In the genomic region with DNA sequence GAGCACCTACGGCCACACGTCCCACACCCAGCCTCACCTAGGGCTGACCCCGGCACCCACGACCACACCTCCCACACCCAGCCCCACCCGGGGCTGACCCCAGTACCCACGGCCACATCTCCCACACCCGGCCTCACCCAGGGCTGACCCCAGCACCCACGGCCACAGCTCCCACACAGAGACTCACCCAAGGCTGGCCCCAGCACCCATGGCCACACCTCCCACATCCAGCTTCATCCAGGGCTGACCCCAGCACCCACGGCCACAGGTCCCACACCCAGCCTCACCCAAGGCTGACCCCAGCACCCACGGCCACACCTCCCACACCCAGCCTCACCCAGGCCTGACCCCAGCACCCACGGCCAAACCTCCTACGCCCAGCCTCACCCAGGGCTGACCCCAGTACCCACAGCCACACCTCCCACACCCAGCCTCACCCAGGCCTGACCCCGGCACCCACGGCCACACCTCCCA, we compare ENCODE assay signal across 16 cellular contexts.
"Had no signal": no experiment of that assay in that cellular context is flagged by ENCODE, and none has a peak within 500 bp of the region (broad histone marks: within the 10 kb centered on the region; RNA-seq: fewer than 3 reads in every experiment).

No MANE protein-coding gene starts in this region.

- FAIRE-seq: endometrium, islet of Langerhans had no signal

- H3K4me2 ChIP-seq: smooth muscle cell had no signal

- H3K4me1 ChIP-seq: foreskin keratinocyte had no signal

- H3K36me3 Mint-ChIP-seq: activated CD8-positive, alpha-beta memory T cell treated with anti-CD3 and anti-CD28 coated beads, Interleukin-2, amount 10 ng/mL, durations not matched to agents 7 days and 5 days; activated naive CD8-positive, alpha-beta T cell treated with anti-CD3 and anti-CD28 coated beads for 36 hours had no signal

- H3K27ac Mint-ChIP-seq: activated CD8-positive, alpha-beta memory T cell treated with anti-CD3 and anti-CD28 coated beads, Interleukin-2, amount 10 ng/mL, durations not matched to agents 7 days and 5 days; activated naive CD8-positive, alpha-beta T cell treated with anti-CD3 and anti-CD28 coated beads for 36 hours had no signal

- H3K4me3 ChIP-seq: esophagus muscularis mucosa, left lung, smooth muscle cell had no signal

- H3K9me3 ChIP-seq: esophagus muscularis mucosa, left lung had no signal

- H3K27me3 Mint-ChIP-seq: activated naive CD8-positive, alpha-beta T cell treated with anti-CD3 and anti-CD28 coated beads for 36 hours had no signal

- H3K9me3 Mint-ChIP-seq: activated naive CD8-positive, alpha-beta T cell treated with anti-CD3 and anti-CD28 coated beads for 36 hours; activated T-cell treated with anti-CD3 and anti-CD28 coated beads, Interleukin-2, amount 50 U/mL, for 4 hours; neural crest cell had no signal

- H3K27ac ChIP-seq: esophagus muscularis mucosa, foreskin keratinocyte, left lung had no signal

- DNase-seq: activated CD4-positive, alpha-beta T cell treated with anti-CD3 and anti-CD28 coated beads, Interleukin-2, amount 50 U/mL, for 4 hours; activated CD4-positive, CD25-positive, alpha-beta regulatory T cell treated with anti-CD3 and anti-CD28 coated beads, Interleukin-2, amount 50 U/mL, for 72 hours; activated CD8-positive, alpha-beta memory T cell treated with anti-CD3 and anti-CD28 coated beads, Interleukin-2, amount 10 ng/mL, durations not matched to agents 7 days and 5 days; activated gamma-delta T cell; activated naive CD8-positive, alpha-beta T cell treated with anti-CD3 and anti-CD28 coated beads for 36 hours; activated T-cell treated with anti-CD3 and anti-CD28 coated beads, Interleukin-2, amount 50 U/mL, for 4 hours; anterior cingulate cortex; foreskin keratinocyte; head of caudate nucleus; left lung; stimulated activated naive CD4-positive, alpha-beta T cell had no signal

- H3K27me3 ChIP-seq: esophagus muscularis mucosa, foreskin keratinocyte, left lung had no signal

- H3K4me3 Mint-ChIP-seq: activated CD8-positive, alpha-beta memory T cell treated with anti-CD3 and anti-CD28 coated beads, Interleukin-2, amount 10 ng/mL, durations not matched to agents 7 days and 5 days; activated naive CD8-positive, alpha-beta T cell treated with anti-CD3 and anti-CD28 coated beads for 36 hours; activated T-cell treated with anti-CD3 and anti-CD28 coated beads, Interleukin-2, amount 50 U/mL, for 4 hours had no signal

- H3K36me3 ChIP-seq: esophagus muscularis mucosa, left lung had no signal

- H3K4me1 Mint-ChIP-seq: activated CD8-positive, alpha-beta memory T cell treated with anti-CD3 and anti-CD28 coated beads, Interleukin-2, amount 10 ng/mL, durations not matched to agents 7 days and 5 days; activated naive CD8-positive, alpha-beta T cell treated with anti-CD3 and anti-CD28 coated beads for 36 hours had no signal

- ATAC-seq: activated CD8-positive, alpha-beta memory T cell treated with anti-CD3 and anti-CD28 coated beads, Interleukin-2, amount 10 ng/mL, durations not matched to agents 7 days and 5 days; activated T-cell treated with anti-CD3 and anti-CD28 coated beads, Interleukin-2, amount 50 U/mL, for 4 hours; foreskin keratinocyte; left lung had no signal
